Comparison of ENCODE assay signal across 18 cellular contexts in the genomic region with DNA sequence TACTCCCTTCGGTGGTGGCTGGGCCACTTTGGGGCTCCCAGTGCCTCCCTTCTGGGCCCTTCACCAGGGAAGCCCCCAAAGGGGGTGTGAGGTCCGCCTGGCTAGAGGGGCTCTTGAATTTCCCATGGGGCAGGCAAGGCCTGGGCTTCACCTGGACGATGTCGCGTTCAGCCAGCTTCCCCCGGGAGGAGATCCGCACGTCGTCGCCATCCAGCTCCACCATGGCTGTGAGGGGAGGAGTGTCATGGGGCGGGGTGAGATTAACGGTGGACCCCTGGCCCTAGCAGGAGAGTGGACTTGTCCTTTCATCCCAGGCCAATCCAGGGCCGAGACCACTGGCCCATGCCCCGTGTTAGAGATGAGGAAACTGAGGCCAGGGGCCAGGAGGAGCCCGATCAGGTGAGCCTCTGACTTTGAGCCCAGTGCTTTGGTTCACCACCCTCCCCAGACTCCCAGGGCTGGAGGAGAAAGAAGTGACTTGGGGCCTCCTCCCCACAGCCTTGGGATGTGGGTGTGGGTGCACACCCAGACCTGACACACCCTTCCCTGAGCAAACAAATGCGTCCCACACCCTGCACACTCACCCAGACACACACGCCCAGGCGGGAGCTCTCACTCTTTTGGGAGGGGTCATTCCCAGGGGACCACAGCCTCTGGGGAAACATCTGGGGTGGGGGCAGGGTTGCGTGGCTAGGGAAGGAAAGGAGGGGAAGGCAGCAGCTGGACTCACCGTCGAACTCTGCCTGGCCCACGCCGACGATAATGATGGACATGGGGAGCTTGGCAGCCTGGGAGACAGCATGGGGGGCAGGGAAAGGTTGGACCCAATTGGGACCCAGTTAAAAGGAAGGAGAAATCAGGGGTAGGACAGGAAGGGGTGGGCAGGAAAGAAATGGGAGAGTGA. TPM values are rescaled to one million over a fixed set of nuclear protein-coding genes. Genes with fewer than 3 reads are reported as not detected.
DNase-seq lines count a peak whose midpoint lies in the region; ATAC-seq and TF ChIP-seq lines count a peak whose summit lies in the region.
"Had no signal": no experiment of that assay in that cellular context is flagged by ENCODE, and none has a peak within 500 bp of the region (broad histone marks: within the 10 kb centered on the region; RNA-seq: fewer than 3 reads in every experiment).

No MANE protein-coding gene starts in this region.

- no peaks in the 10 kb centered on the region for H3K36me3 ChIP-seq in left lung
- H3K36me3 ChIP-seq: right atrium auricular region had no signal

- H3K27me3 Mint-ChIP-seq in stimulated activated naive CD8-positive, alpha-beta T cell treated with anti-CD3 and anti-CD28 coated beads, Interleukin-15, Interleukin-2, amounts not matched to agents 100 ng/mL and 50 ng/mL, for 24 hours: no peaks in the 10 kb centered on the region
- peaks cover 9% of the 10 kb centered on the region for H3K27me3 Mint-ChIP-seq in stimulated activated naive CD8-positive, alpha-beta T cell treated with anti-CD3 and anti-CD28 coated beads, Interleukin-15, amount 100 ng/mL, for 72 hours
- no peaks in the 10 kb centered on the region for H3K27me3 Mint-ChIP-seq in activated T-helper 1 cell treated with anti-CD3 and anti-CD28 coated beads, Interleukin-12 subunit alpha, Interleukin-12 subunit beta, Interleukin-2, Interleukin-4 antibody, amounts not matched to agents 30 ng/mL and 10 ng/mL and 1 ng/mL, durations not matched to agents 14 hours and 24 hours and 36 hours (ENCODE audit: insufficient read depth)

- no peak overlapping the region for H3K4me3 ChIP-seq in left lung
- H3K4me3 ChIP-seq: right atrium auricular region had no signal

- H3K27ac Mint-ChIP-seq in stimulated activated naive CD8-positive, alpha-beta T cell treated with anti-CD3 and anti-CD28 coated beads, Interleukin-15, Interleukin-2, amounts not matched to agents 100 ng/mL and 50 ng/mL, for 24 hours: peak overlapping the region; percentile 36
- H3K27ac Mint-ChIP-seq in stimulated activated naive CD8-positive, alpha-beta T cell treated with anti-CD3 and anti-CD28 coated beads, Interleukin-15, amount 100 ng/mL, for 72 hours: peak overlapping the region in 1 of 2 donors; percentile 55
- H3K27ac Mint-ChIP-seq in activated T-helper 1 cell treated with anti-CD3 and anti-CD28 coated beads, Interleukin-12 subunit alpha, Interleukin-12 subunit beta, Interleukin-2, Interleukin-4 antibody, amounts not matched to agents 30 ng/mL and 10 ng/mL and 1 ng/mL, durations not matched to agents 14 hours and 24 hours and 36 hours: peak overlapping the region; percentile 70
- H3K27ac Mint-ChIP-seq: activated T-helper 2 cell treated with anti-CD3 and anti-CD28 coated beads, Interferon-gamma antibody, Interleukin-2, Interleukin-4, amounts not matched to agents 10 μg/mL and 5 μg/mL and 100 μg/mL, durations not matched to agents 14 hours and 24 hours and 36 hours had no signal

- no peaks in the 10 kb centered on the region for H3K27me3 ChIP-seq in left lung
- H3K27me3 ChIP-seq: right atrium auricular region had no signal

- H3K9me3 Mint-ChIP-seq in stimulated activated naive CD8-positive, alpha-beta T cell treated with anti-CD3 and anti-CD28 coated beads, Interleukin-15, Interleukin-2, amounts not matched to agents 100 ng/mL and 50 ng/mL, for 24 hours: peaks cover 5% of the 10 kb centered on the region
- H3K9me3 Mint-ChIP-seq in stimulated activated naive CD8-positive, alpha-beta T cell treated with anti-CD3 and anti-CD28 coated beads, Interleukin-15, amount 100 ng/mL, for 72 hours: peaks cover 0 to 7% of the 10 kb centered on the region in 2 donors
- H3K9me3 Mint-ChIP-seq in activated T-helper 1 cell treated with anti-CD3 and anti-CD28 coated beads, Interleukin-12 subunit alpha, Interleukin-12 subunit beta, Interleukin-2, Interleukin-4 antibody, amounts not matched to agents 30 ng/mL and 10 ng/mL and 1 ng/mL, durations not matched to agents 14 hours and 24 hours and 36 hours: peaks cover 6% of the 10 kb centered on the region
- H3K9me3 Mint-ChIP-seq: immature natural killer cell had no signal

- intact Hi-C loops in activated T-helper 1 cell treated with anti-CD3 and anti-CD28 coated beads, Interleukin-12 subunit alpha, Interleukin-12 subunit beta, Interleukin-2, Interleukin-4 antibody, amounts not matched to agents 30 ng/mL and 10 ng/mL and 1 ng/mL, durations not matched to agents 14 hours and 24 hours and 36 hours (cut with micrococcal nuclease): no loop called here
- intact Hi-C loops in left lung (cut with DNase I): no loop called here

- no peaks in the 10 kb centered on the region for H3K4me1 ChIP-seq in left lung
- H3K4me1 ChIP-seq: right atrium auricular region had no signal

- no peak for TF ChIP-seq CTCF in left lung (IDR thresholded peaks at IDR 0.05)

- no peak for ATAC-seq in stimulated activated naive CD8-positive, alpha-beta T cell treated with anti-CD3 and anti-CD28 coated beads, Interleukin-15, amount 100 ng/mL, for 72 hours
- ATAC-seq in left lung (peak; percentile 39), HG02884 (IDR thresholded peaks at IDR 0.05; ENCODE audit: unreplicated experiment) (no peak)
- ATAC-seq: HCT116 had no signal

- H3K27ac ChIP-seq in left lung: no peak overlapping the region
- H3K27ac ChIP-seq: right atrium auricular region had no signal

- H3K4me1 Mint-ChIP-seq in stimulated activated naive CD8-positive, alpha-beta T cell treated with anti-CD3 and anti-CD28 coated beads, Interleukin-15, Interleukin-2, amounts not matched to agents 100 ng/mL and 50 ng/mL, for 24 hours (ENCODE audit: low read depth): peaks cover 11% of the 10 kb centered on the region
- peaks cover 5% of the 10 kb centered on the region for H3K4me1 Mint-ChIP-seq in stimulated activated naive CD8-positive, alpha-beta T cell treated with anti-CD3 and anti-CD28 coated beads, Interleukin-15, amount 100 ng/mL, for 72 hours
- peaks cover 30% of the 10 kb centered on the region for H3K4me1 Mint-ChIP-seq in activated T-helper 1 cell treated with anti-CD3 and anti-CD28 coated beads, Interleukin-12 subunit alpha, Interleukin-12 subunit beta, Interleukin-2, Interleukin-4 antibody, amounts not matched to agents 30 ng/mL and 10 ng/mL and 1 ng/mL, durations not matched to agents 14 hours and 24 hours and 36 hours (ENCODE audit: low read depth)
- H3K4me1 Mint-ChIP-seq: immature natural killer cell had no signal

- no peak for DNase-seq in stimulated activated naive CD8-positive, alpha-beta T cell treated with anti-CD3 and anti-CD28 coated beads, Interleukin-15, amount 100 ng/mL, for 72 hours
- DNase-seq in activated T-helper 1 cell treated with anti-CD3 and anti-CD28 coated beads, Interleukin-12 subunit alpha, Interleukin-12 subunit beta, Interleukin-2, Interleukin-4 antibody, amounts not matched to agents 30 ng/mL and 10 ng/mL and 1 ng/mL, durations not matched to agents 14 hours and 24 hours and 36 hours (ENCODE audit: low spot score): no peak
- DNase-seq in left lung (peak in 1 of 2 donors; percentile 64), GM03348 (ENCODE audit: low spot score) (no peak), hippocampal formation (lab: John Stamatoyannopoulos, UW) (no peak)
- DNase-seq in activated CD4-positive, CD25-positive, alpha-beta regulatory T cell (lab: John Stamatoyannopoulos, UW): no peak
- DNase-seq: activated CD8-positive, alpha-beta memory T cell treated with anti-CD3 and anti-CD28 coated beads for 24 hours; GF-D8; immature natural killer cell; mammary epithelial cell; NCI-H1930; NCI-H524 treated with DMSO at 0.1 percent for 48 hours had no signal

- no peaks in the 10 kb centered on the region for H3K36me3 Mint-ChIP-seq in stimulated activated naive CD8-positive, alpha-beta T cell treated with anti-CD3 and anti-CD28 coated beads, Interleukin-15, Interleukin-2, amounts not matched to agents 100 ng/mL and 50 ng/mL, for 24 hours (ENCODE audit: low read depth)
- no peaks in the 10 kb centered on the region for H3K36me3 Mint-ChIP-seq in activated T-helper 1 cell treated with anti-CD3 and anti-CD28 coated beads, Interleukin-12 subunit alpha, Interleukin-12 subunit beta, Interleukin-2, Interleukin-4 antibody, amounts not matched to agents 30 ng/mL and 10 ng/mL and 1 ng/mL, durations not matched to agents 14 hours and 24 hours and 36 hours (ENCODE audit: low read depth)

- peaks cover 0 to 3% of the 10 kb centered on the region in 2 donors for H3K9me3 ChIP-seq in left lung
- H3K9me3 ChIP-seq: right atrium auricular region had no signal

- H3K4me3 Mint-ChIP-seq in stimulated activated naive CD8-positive, alpha-beta T cell treated with anti-CD3 and anti-CD28 coated beads, Interleukin-15, Interleukin-2, amounts not matched to agents 100 ng/mL and 50 ng/mL, for 24 hours: no peak overlapping the region
- no peak overlapping the region for H3K4me3 Mint-ChIP-seq in stimulated activated naive CD8-positive, alpha-beta T cell treated with anti-CD3 and anti-CD28 coated beads, Interleukin-15, amount 100 ng/mL, for 72 hours
- H3K4me3 Mint-ChIP-seq in activated T-helper 1 cell treated with anti-CD3 and anti-CD28 coated beads, Interleukin-12 subunit alpha, Interleukin-12 subunit beta, Interleukin-2, Interleukin-4 antibody, amounts not matched to agents 30 ng/mL and 10 ng/mL and 1 ng/mL, durations not matched to agents 14 hours and 24 hours and 36 hours: peak overlapping the region; percentile 16
- H3K4me3 Mint-ChIP-seq: immature natural killer cell had no signal

RNA-seq across cellular contexts. Expression of a gene that starts 46.2 kb away (rescaled TPM):
- total RNA-seq in activated T-helper 1 cell treated with anti-CD3 and anti-CD28 coated beads, Interleukin-12 subunit alpha, Interleukin-12 subunit beta, Interleukin-2, Interleukin-4 antibody, amounts not matched to agents 30 ng/mL and 10 ng/mL and 1 ng/mL, durations not matched to agents 14 hours and 24 hours and 36 hours: 0.05 and 0.10 TPM in 2 replicates
- under 1 TPM; 0.26 to 0.37 TPM for total RNA-seq in left lung
- total RNA-seq: activated T-helper 2 cell treated with anti-CD3 and anti-CD28 coated beads, Interferon-gamma antibody, Interleukin-2, Interleukin-4, amounts not matched to agents 10 μg/mL and 5 μg/mL and 100 μg/mL, durations not matched to agents 14 hours and 24 hours and 36 hours; SK-MEL-5 had no signal
